Comparison of ENCODE assay signal across 2 cellular contexts in genomic region chr14:65788876-65789859, GRCh38.
TF ChIP-seq lines count a peak whose summit lies in the region.

No MANE protein-coding gene starts in this region.

TF ChIP-seq in K562, 482 proteins besides CTCF, POLR2A, EP300 and RAD21 (continued from another document):
- TF ChIP-seq ATF7 (IDR thresholded peaks at IDR 0.05), result peak; percentile 83
- TF ChIP-seq KHSRP (IDR thresholded peaks at IDR 0.05), result no peak
- TF ChIP-seq THAP12 (CRISPR knock-in tag; IDR thresholded peaks at IDR 0.05), result no peak
- no peak for TF ChIP-seq ELF4 (CRISPR knock-in tag; IDR thresholded peaks at IDR 0.05)
- peak; percentile 77 for TF ChIP-seq ATF3 (IDR thresholded peaks at IDR 0.05)
- TF ChIP-seq ATF3 (CRISPR knock-in tag; conservative IDR thresholded peaks at IDR 0.05), result no peak
- no peak for TF ChIP-seq ATF1 (CRISPR knock-in tag; IDR thresholded peaks at IDR 0.05)
- TF ChIP-seq ATF1 (tag; IDR thresholded peaks at IDR 0.05), result peak; percentile 41; the same call in 1 of the 2 replicates
- no peak for TF ChIP-seq FOSL1 (tag; conservative IDR thresholded peaks at IDR 0.05)
- no peak for TF ChIP-seq TAF9B (IDR thresholded peaks at IDR 0.05; ENCODE audit: partially characterized antibody)
- TF ChIP-seq, protein P1, sequence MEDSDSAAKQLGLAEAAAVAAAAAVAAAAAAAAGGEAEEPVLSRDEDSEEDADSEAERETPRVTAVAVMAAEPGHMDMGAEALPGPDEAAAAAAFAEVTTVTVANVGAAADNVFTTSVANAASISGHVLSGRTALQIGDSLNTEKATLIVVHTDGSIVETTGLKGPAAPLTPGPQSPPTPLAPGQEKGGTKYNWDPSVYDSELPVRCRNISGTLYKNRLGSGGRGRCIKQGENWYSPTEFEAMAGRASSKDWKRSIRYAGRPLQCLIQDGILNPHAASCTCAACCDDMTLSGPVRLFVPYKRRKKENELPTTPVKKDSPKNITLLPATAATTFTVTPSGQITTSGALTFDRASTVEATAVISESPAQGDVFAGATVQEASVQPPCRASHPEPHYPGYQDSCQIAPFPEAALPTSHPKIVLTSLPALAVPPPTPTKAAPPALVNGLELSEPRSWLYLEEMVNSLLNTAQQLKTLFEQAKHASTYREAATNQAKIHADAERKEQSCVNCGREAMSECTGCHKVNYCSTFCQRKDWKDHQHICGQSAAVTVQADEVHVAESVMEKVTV (CRISPR knock-in tag; IDR thresholded peaks at IDR 0.05), result no peak
- TF ChIP-seq ZKSCAN8 (CRISPR knock-in tag; IDR thresholded peaks at IDR 0.05), result no peak
- no peak for TF ChIP-seq NCOA6 (IDR thresholded peaks at IDR 0.05)
- TF ChIP-seq NRF1 (conservative IDR thresholded peaks at IDR 0.05 in 1 of 2, IDR thresholded peaks at IDR 0.05 in 1 of 2), result 0 out of 4 replicates have a peak, but pooled peaks of 1 of the 2 experiments have one; percentile 20

TF ChIP-seq in neural cell, 6 proteins besides CTCF, POLR2A, EP300 and RAD21 (continued from another document):
- no peak for TF ChIP-seq SMC3 (conservative IDR thresholded peaks at IDR 0.05; ENCODE audit: poor library complexity)
- TF ChIP-seq EZH2 (IDR thresholded peaks at IDR 0.05; ENCODE audit: borderline replicate concordance, insufficient read depth, low read length, poor library complexity, severe bottlenecking), result no peak
- TF ChIP-seq MXI1 (conservative IDR thresholded peaks at IDR 0.05; ENCODE audit: poor library complexity, severe bottlenecking), result no peak
- TF ChIP-seq POLR2AphosphoS5 (IDR thresholded peaks at IDR 0.05), result no peak
- TF ChIP-seq REST (IDR thresholded peaks at IDR 0.05; ENCODE audit: borderline replicate concordance), result no peak
TF ChIP-seq in neural cell: peak in this region for 0.
